ENCODE assay signal across 8 cellular contexts in genomic region chr20:34704177-34705007, GRCh38. TPM values are rescaled to one million over a fixed set of nuclear protein-coding genes. Genes with fewer than 3 reads are reported as not detected.
A peak's percentile ranks its signal among the peaks of the same experiment; 100 is the strongest.
DNase-seq lines count a peak whose midpoint lies in the region; ATAC-seq and TF ChIP-seq lines count a peak whose summit lies in the region.

TP53INP2 (plus strand) TSS chr20:34704344; CDS start chr20:34708740, 4,396 bp downstream.

- no peaks in the 10 kb centered on the region for H3K9me3 ChIP-seq in HUES48 (ENCODE audit: control insufficient read depth, insufficient read depth, low read length)
- no peaks in the 10 kb centered on the region for H3K9me3 ChIP-seq in effector memory CD4-positive, alpha-beta T cell (ENCODE audit: control insufficient read depth, low read length)

- H3K4me3 Mint-ChIP-seq in CD14-positive monocyte (peak within 1 kb of the TSS; percentile 95 to 98), memory B cell (peak within 1 kb of the TSS; percentile 95)
- H3K4me3 Mint-ChIP-seq in activated CD8-positive, alpha-beta memory T cell treated with anti-CD3 and anti-CD28 coated beads, Interleukin-2, amount 10 ng/mL, durations not matched to agents 7 days and 5 days, result peak within 1 kb of the TSS; percentile 83

- H3K4me1 Mint-ChIP-seq in CD14-positive monocyte (peaks cover 40% of the 10 kb centered on the region), memory B cell (peaks cover 24% of the 10 kb centered on the region)
- H3K4me1 Mint-ChIP-seq in activated CD8-positive, alpha-beta memory T cell treated with anti-CD3 and anti-CD28 coated beads, Interleukin-2, amount 10 ng/mL, durations not matched to agents 7 days and 5 days, result peaks cover 22% of the 10 kb centered on the region

- H3K27me3 Mint-ChIP-seq in CD14-positive monocyte (ENCODE audit: low read depth in 3 of 3) (peaks cover 20 to 28% (median 25%) of the 10 kb centered on the region in 3 donors), memory B cell (peaks cover 4% of the 10 kb centered on the region)
- H3K27me3 Mint-ChIP-seq in activated CD8-positive, alpha-beta memory T cell treated with anti-CD3 and anti-CD28 coated beads, Interleukin-2, amount 10 ng/mL, durations not matched to agents 7 days and 5 days, result peaks cover 19% of the 10 kb centered on the region

- H3K4me1 ChIP-seq in HUES48 (ENCODE audit: control insufficient read depth, insufficient read depth, low read length), result peaks cover 8% of the 10 kb centered on the region
- peaks cover 14% of the 10 kb centered on the region for H3K4me1 ChIP-seq in effector memory CD4-positive, alpha-beta T cell (ENCODE audit: control insufficient read depth, insufficient read depth, low read length, poor library complexity, severe bottlenecking)

- CTCF ChIA-PET in activated CD8-positive, alpha-beta memory T cell treated with anti-CD3 and anti-CD28 coated beads, Interleukin-2, amount 10 ng/mL, durations not matched to agents 7 days and 5 days (lab: Charles Lee), result interaction anchor here (0.6 to 4.9 kb wide), 10 partner anchors 24 to 392 kb away, joined by 3 to 43 read pairs (median 5); partner anchors contain the start of gene DYNLRB1

- H3K36me3 ChIP-seq in HUES48 (ENCODE audit: control insufficient read depth, insufficient read depth, low read length), result no peaks in the 10 kb centered on the region
- H3K36me3 ChIP-seq in effector memory CD4-positive, alpha-beta T cell (ENCODE audit: control insufficient read depth, insufficient read depth, low read length), result no peaks in the 10 kb centered on the region

- no peaks in the 10 kb centered on the region for H3K9me3 Mint-ChIP-seq in CD14-positive monocyte
- no peaks in the 10 kb centered on the region for H3K9me3 Mint-ChIP-seq in activated CD8-positive, alpha-beta memory T cell treated with anti-CD3 and anti-CD28 coated beads, Interleukin-2, amount 10 ng/mL, durations not matched to agents 7 days and 5 days (ENCODE audit: low read depth)
- no peaks in the 10 kb centered on the region for H3K9me3 Mint-ChIP-seq in memory B cell

- H3K27ac Mint-ChIP-seq in CD14-positive monocyte (peak within 1 kb of the TSS; percentile 93 to 97 (median 95)), memory B cell (peak within 1 kb of the TSS; percentile 99)
- peak within 1 kb of the TSS; percentile 85 for H3K27ac Mint-ChIP-seq in activated CD8-positive, alpha-beta memory T cell treated with anti-CD3 and anti-CD28 coated beads, Interleukin-2, amount 10 ng/mL, durations not matched to agents 7 days and 5 days

- peaks cover 0 to 6% of the 10 kb centered on the region in 2 donors for H3K36me3 Mint-ChIP-seq in CD14-positive monocyte
- no peaks in the 10 kb centered on the region for H3K36me3 Mint-ChIP-seq in activated CD8-positive, alpha-beta memory T cell treated with anti-CD3 and anti-CD28 coated beads, Interleukin-2, amount 10 ng/mL, durations not matched to agents 7 days and 5 days
- H3K36me3 Mint-ChIP-seq in memory B cell, result no peaks in the 10 kb centered on the region

- peak; percentile 49 for ATAC-seq in GM19467 (IDR thresholded peaks at IDR 0.05; ENCODE audit: unreplicated experiment)
- peak; percentile 65 for ATAC-seq in activated CD8-positive, alpha-beta memory T cell treated with anti-CD3 and anti-CD28 coated beads, Interleukin-2, amount 10 ng/mL, durations not matched to agents 7 days and 5 days
- ATAC-seq in memory B cell (ENCODE audit: low read depth), result peak; percentile 72

- peaks cover 15% of the 10 kb centered on the region for H3K27me3 ChIP-seq in HUES48 (ENCODE audit: control insufficient read depth, insufficient read depth, low read length)
- no peaks in the 10 kb centered on the region for H3K27me3 ChIP-seq in effector memory CD4-positive, alpha-beta T cell (replicated peaks; ENCODE audit: control insufficient read depth, insufficient read depth, low read length, poor library complexity, severe bottlenecking)

- peak within 1 kb of the TSS; percentile 80 for H3K9ac ChIP-seq in HUES48 (ENCODE audit: low read depth, low read length)

- TF ChIP-seq CTCF in CD14-positive monocyte (IDR thresholded peaks at IDR 0.05), result no peak

- peak within 1 kb of the TSS; percentile 94 for H3K4me3 ChIP-seq in HUES48 (ENCODE audit: low read depth, low read length)
- H3K4me3 ChIP-seq in effector memory CD4-positive, alpha-beta T cell (ENCODE audit: insufficient read depth, low read depth, low read length, poor library complexity, severe bottlenecking), result peak within 1 kb of the TSS; percentile 62

- intact Hi-C loops in CD14-positive monocyte (cut with micrococcal nuclease), result loop anchor here (2.0 to 5.0 kb wide), 4 partner anchors 28 to 167 kb away; partner anchors contain the start of genes MAP1LC3A (in 1 of the 2) and PIGU (in 1 of the 2)

- DNase-seq in CD14-positive monocyte (ENCODE audit: low spot score) (peak; percentile 97), NOMO-1 treated with DMSO at 0.1 percent for 48 hours (lab: John Stamatoyannopoulos, UW; ENCODE audit: unreplicated experiment) (peak; percentile 86), memory B cell (ENCODE audit: low spot score in 2 of 2) (peak; percentile 90)
- peak; percentile 93 for DNase-seq in activated CD8-positive, alpha-beta memory T cell treated with anti-CD3 and anti-CD28 coated beads, Interleukin-2, amount 10 ng/mL, durations not matched to agents 7 days and 5 days
- DNase-seq in effector memory CD4-positive, alpha-beta T cell, result peak; percentile 82 to 90 (median 89)
- DNase-seq in stimulated activated CD4-positive, alpha-beta T cell treated with anti-CD3 and anti-CD28 coated beads, TNF-alpha, amount 100 ng/mL, for 48 hours (ENCODE audit: low read depth in 3 of 3), result peak; percentile 63 to 78 (median 71)

- H3K27ac ChIP-seq in HUES48 (ENCODE audit: low read depth, low read length), result peak within 1 kb of the TSS; percentile 97
- peak within 1 kb of the TSS; percentile 91 for H3K27ac ChIP-seq in effector memory CD4-positive, alpha-beta T cell (ENCODE audit: insufficient read depth, low read length, poor library complexity, severe bottlenecking)

RNA-seq across cellular contexts. Expression of gene TP53INP2, which starts in this region (rescaled TPM):
- under 1 TPM; 0.46 to 0.66 TPM for polyA plus RNA-seq in CD14-positive monocyte
- 1 to 10 TPM; 1.4 to 2.4 TPM for total RNA-seq in activated CD8-positive, alpha-beta memory T cell treated with anti-CD3 and anti-CD28 coated beads, Interleukin-2, amount 10 ng/mL, durations not matched to agents 7 days and 5 days

Comparison
In these comparisons a context has a peak if more than half of its experiments do, and no peak if none do; other contexts are left out.
1. Peak in every context shown above with its lines: DNase-seq, ATAC-seq, H3K4me3 ChIP-seq and H3K27ac ChIP-seq.
2. Peak in DNase-seq in CD14-positive monocyte; RNA of the gene not detected or under 1 TPM.